Comparison of ENCODE assay signal across 20 cellular contexts in genomic region chr2:199830531-199830930, GRCh38.
"Had no signal": no experiment of that assay in that cellular context is flagged by ENCODE, and none has a peak within 500 bp of the region (broad histone marks: within the 10 kb centered on the region; RNA-seq: fewer than 3 reads in every experiment).

No MANE protein-coding gene starts in this region.

- H3K36me3 Mint-ChIP-seq: type B pancreatic cell had no signal

- H3K4me3 ChIP-seq: adrenal gland, gastrocnemius medialis, heart right ventricle, left lung, right atrium auricular region, skin epidermis, suprapubic skin had no signal

- H3K4me1 ChIP-seq: adrenal gland, gastrocnemius medialis, heart right ventricle, left lung, right atrium auricular region, suprapubic skin had no signal

- H3K27ac ChIP-seq: adrenal gland, gastrocnemius medialis, heart right ventricle, left lung, right atrium auricular region, skin epidermis, suprapubic skin had no signal

- H3K36me3 ChIP-seq: adrenal gland, gastrocnemius medialis, heart right ventricle, left lung, right atrium auricular region, suprapubic skin had no signal

- H3K9me3 Mint-ChIP-seq: naive thymus-derived CD8-positive, alpha-beta T cell; T-cell; type B pancreatic cell had no signal

- DNase-seq: activated CD4-positive, CD25-positive, alpha-beta regulatory T cell treated with anti-CD3 and anti-CD28 coated beads, Interleukin-2, amount 50 U/mL, for 72 hours; activated naive CD4-positive, alpha-beta T cell treated with anti-CD3 and anti-CD28 coated beads, Interleukin-2, amount 50 U/mL, for 16 hours; adrenal gland; gastrocnemius medialis; heart right ventricle; islet precursor cell; left lung; mammary epithelial cell; naive thymus-derived CD8-positive, alpha-beta T cell; stimulated activated CD4-positive, alpha-beta T cell treated with anti-CD3 and anti-CD28 coated beads, Interleukin-15, amount 100 ng/mL, for 24 hours; stimulated activated CD4-positive, alpha-beta T cell treated with anti-CD3 and anti-CD28 coated beads, Interleukin-4, amount 100 ng/mL, for 4 hours; stimulated activated CD8-positive, alpha-beta memory T cell treated with anti-CD3 and anti-CD28 coated beads, Interleukin-4, amount 100 ng/mL, for 48 hours; stimulated activated naive CD4-positive, alpha-beta T cell treated with Interleukin-2 at 50 U/mL for 16 hours; T-cell; T-helper 9 cell had no signal

- H3K27me3 ChIP-seq: adrenal gland, gastrocnemius medialis, heart right ventricle, left lung, right atrium auricular region, suprapubic skin had no signal

- H3K4me3 Mint-ChIP-seq: naive thymus-derived CD8-positive, alpha-beta T cell; T-cell; type B pancreatic cell had no signal

- H3K9me3 ChIP-seq: adrenal gland, gastrocnemius medialis, heart right ventricle, left lung, right atrium auricular region, suprapubic skin had no signal

- H3K27me3 Mint-ChIP-seq: naive thymus-derived CD8-positive, alpha-beta T cell; progenitor cell of endocrine pancreas; T-cell; type B pancreatic cell had no signal

- ATAC-seq: gastrocnemius medialis; heart right ventricle; left lung; naive thymus-derived CD8-positive, alpha-beta T cell; T-cell had no signal

- H3K27ac Mint-ChIP-seq: naive thymus-derived CD8-positive, alpha-beta T cell; progenitor cell of endocrine pancreas; T-cell; type B pancreatic cell had no signal

- H3K4me1 Mint-ChIP-seq: T-cell had no signal
